22 cellular contexts compared by ENCODE assay signal in genomic region chr1:162020145-162020544, GRCh38. TPM values are rescaled to one million over a fixed set of nuclear protein-coding genes. Genes with fewer than 3 reads are reported as not detected.
A peak's percentile ranks its signal among the peaks of the same experiment; 100 is the strongest.
DNase-seq lines count a peak whose midpoint lies in the region; ATAC-seq, FAIRE-seq and TF ChIP-seq lines count a peak whose summit lies in the region.
"Had no signal": no experiment of that assay in that cellular context is flagged by ENCODE, and none has a peak within 500 bp of the region (broad histone marks: within the 10 kb centered on the region; RNA-seq: fewer than 3 reads in every experiment).

No MANE protein-coding gene starts in this region.

- no peak overlapping the region for H3K56ac ChIP-seq in H9 (ENCODE audit: insufficient read length, low read depth, low read length)

- TF ChIP-seq POLR2A in K562 (conservative IDR thresholded peaks at IDR 0.05) = no peak

- H3K9me3 ChIP-seq in SK-N-SH (no peaks in the 10 kb centered on the region), K562 (replicated peaks; ENCODE audit: control insufficient read depth, insufficient read depth, low read depth, low read length) (no peaks in the 10 kb centered on the region), tibial artery (no peaks in the 10 kb centered on the region), H9 (ENCODE audit: control insufficient read depth, low read depth, low read length) (no peaks in the 10 kb centered on the region), lower lobe of right lung (no peaks in the 10 kb centered on the region)

- H3K4me1 ChIP-seq in SK-N-SH (ENCODE audit: control insufficient read depth in 1 of 2, insufficient read depth in 2 of 2, low read depth in 1 of 2, low read length in 1 of 2) (peaks cover 25 to 32% of the 10 kb centered on the region in 2 experiments), K562 (replicated peaks in 1 of 2; ENCODE audit: control insufficient read depth in 2 of 2, insufficient read depth in 2 of 2, low read length in 2 of 2) (peaks cover 4 to 11% of the 10 kb centered on the region in 2 experiments; a peak in 4 of 5 replicates), tibial artery (peaks cover 12 to 68% (median 40%) of the 10 kb centered on the region in 4 donors), H9 (ENCODE audit: insufficient read depth, low read length) (no peaks in the 10 kb centered on the region; the same call in 1 of the 2 replicates), lower lobe of right lung (peaks cover 39% of the 10 kb centered on the region)

- H3K36me3 ChIP-seq in SK-N-SH (replicated peaks in 1 of 2; ENCODE audit: control insufficient read depth in 1 of 2, insufficient read depth in 2 of 2, low read length in 1 of 2) (peaks cover 0 to 8% of the 10 kb centered on the region in 2 experiments), K562 (ENCODE audit: control insufficient read depth, insufficient read depth, low read length) (no peaks in the 10 kb centered on the region), tibial artery (peaks cover 11 to 22% (median 14%) of the 10 kb centered on the region in 3 donors), lower lobe of right lung (no peaks in the 10 kb centered on the region)

- no peak overlapping the region for H3K14ac ChIP-seq in H9 (ENCODE audit: insufficient read depth, low read length)

- WGBS in SK-N-SH (ENCODE audit: low lambda C conversion rate) = 72% methylated on average over 2 of the region's 2 CpGs
- WGBS in K562 (ENCODE audit: insufficient coverage, low coverage, missing lambda C conversion rate) = 0% methylated on average over 2 of the region's 2 CpGs
- WGBS in H9 (ENCODE audit: extremely low coverage, insufficient read length, low lambda C conversion rate) = no CpG with 5 or more reads among the region's 2 CpGs

- H3K9ac ChIP-seq in SK-N-SH (no peak overlapping the region), K562 (ENCODE audit: insufficient read depth in 1 of 2, low read depth in 2 of 2, low read length in 2 of 2) (no peak overlapping the region), H9 (ENCODE audit: extremely low read depth, insufficient read length, low read length) (no peak overlapping the region)

- H3K79me2 ChIP-seq in SK-N-SH (ENCODE audit: insufficient read depth) (no peaks in the 10 kb centered on the region), K562 (ENCODE audit: control insufficient read depth, insufficient read depth, low read length) (no peaks in the 10 kb centered on the region), H9 (ENCODE audit: insufficient read depth, low read length) (no peaks in the 10 kb centered on the region)

- H4K5ac ChIP-seq in H9 (ENCODE audit: insufficient read length, low read depth, low read length) = no peak overlapping the region

- H3K4me3 ChIP-seq in SK-N-SH (ENCODE audit: low read depth in 2 of 2, low read length in 1 of 2) (no peak overlapping the region; a peak in 1 of 4 replicates), K562 (no peak overlapping the region), tibial artery (peak overlapping the region in 1 of 2 donors; percentile 70), lower lobe of right lung (no peak overlapping the region)

- H2BK15ac ChIP-seq in H9 (ENCODE audit: low read depth, low read length) = no peak overlapping the region

- no peak for FAIRE-seq in K562 (lab: Jason Lieb, UNC)

- no peak overlapping the region for H3T11ph ChIP-seq in H9 (ENCODE audit: low read length)

- H2BK120ac ChIP-seq in H9 (ENCODE audit: low read depth, low read length, poor library complexity, severe bottlenecking) = no peak overlapping the region

- DNase-seq in SK-N-SH (no peak), K562 (ENCODE audit: extremely low read depth in 1 of 4, low spot score in 3 of 4) (no peak), glutamatergic neuron (no peak), tibial artery (no peak), H9 (no peak), lower lobe of right lung (no peak), epidermal melanocyte (ENCODE audit: insufficient read length, low spot score) (no peak)
- DNase-seq: activated B cell treated with CpG ODN at 0.5 μM for 24 hours; activated CD4-positive, alpha-beta memory T cell treated with anti-CD3 and anti-CD28 coated beads for 36 hours; activated naive CD8-positive, alpha-beta T cell treated with anti-CD3 and anti-CD28 coated beads, Interleukin-2, amount 50 U/mL, for 24 hours; CD8-positive, alpha-beta T cell; DND-41; dorsolateral prefrontal cortex; NCI-H1417 treated with DMSO at 0.1 percent for 48 hours; NCI-H510A treated with DMSO at 0.1 percent for 48 hours; nucleus accumbens; stimulated activated CD4-positive, alpha-beta T cell treated with anti-CD3 and anti-CD28 coated beads, Interleukin-4, amount 100 ng/mL, for 4 hours; stimulated activated naive CD8-positive, alpha-beta T cell treated with anti-CD3 and anti-CD28 coated beads, Interleukin-15, Interleukin-2, amounts not matched to agents 100 U/mL and 50 U/mL, for 24 hours; T-helper 9 cell had no signal

- H3K27ac ChIP-seq in SK-N-SH (ENCODE audit: low read depth in 2 of 2, low read length in 1 of 2) (no peak overlapping the region; a peak in 1 of 4 replicates), K562 (ENCODE audit: extremely low read depth, low read depth, low read length) (no peak overlapping the region), tibial artery (peak overlapping the region; percentile 82), H9 (ENCODE audit: insufficient read length, low read depth, low read length) (no peak overlapping the region), lower lobe of right lung (no peak overlapping the region)
- H3K27ac ChIP-seq: 22Rv1 had no signal

- H3K9me2 ChIP-seq in SK-N-SH = no peaks in the 10 kb centered on the region

- peaks cover 14% of the 10 kb centered on the region for H3F3A ChIP-seq in SK-N-SH (replicated peaks; ENCODE audit: insufficient read depth)

- H2BK20ac ChIP-seq in H9 (ENCODE audit: low read depth, low read length, poor library complexity, severe bottlenecking) = no peak overlapping the region

- H3K27me3 Mint-ChIP-seq in glutamatergic neuron (ENCODE audit: unreplicated experiment) (peaks cover 9% of the 10 kb centered on the region), H9 (ENCODE audit: low read depth) (peaks cover 40% of the 10 kb centered on the region)

- intact Hi-C loops in K562 (cut with micrococcal nuclease) = no loop called here
- intact Hi-C loops in tibial artery (cut with DNase I; ENCODE audit: low total_unique reads) = no loop called here
- intact Hi-C loops in lower lobe of right lung (cut with DNase I) = no loop called here

- H3K4ac ChIP-seq in H9 (ENCODE audit: low read depth, low read length) = no peak overlapping the region

- no peaks in the 10 kb centered on the region for H3K79me1 ChIP-seq in H9 (ENCODE audit: insufficient read depth, low read depth, low read length, poor library complexity, severe bottlenecking)

- H3K27ac Mint-ChIP-seq in glutamatergic neuron (ENCODE audit: unreplicated experiment) = no peak overlapping the region
- no peak overlapping the region for H3K27ac Mint-ChIP-seq in H9
- H3K27ac Mint-ChIP-seq: activated B cell treated with CpG ODN at 0.5 μM for 24 hours; activated CD4-positive, alpha-beta memory T cell treated with anti-CD3 and anti-CD28 coated beads for 36 hours; activated naive CD8-positive, alpha-beta T cell treated with anti-CD3 and anti-CD28 coated beads, Interleukin-2, amount 50 U/mL, for 24 hours; CD8-positive, alpha-beta T cell; type B pancreatic cell had no signal

- peak overlapping the region; percentile 91; the same call in 1 of the 2 replicates for H3K4me2 ChIP-seq in SK-N-SH
- no peak overlapping the region for H3K4me2 ChIP-seq in K562 (ENCODE audit: insufficient read depth, low read length)
- H3K4me2 ChIP-seq in H9 (ENCODE audit: insufficient read depth, insufficient read length, low read length) = no peak overlapping the region

- H2BK12ac ChIP-seq in H9 (ENCODE audit: insufficient read length, low read depth, low read length) = no peak overlapping the region

- H4K8ac ChIP-seq in H9 (replicated peaks; ENCODE audit: insufficient read length, low read depth, low read length) = no peak overlapping the region

- no peaks in the 10 kb centered on the region for H3K27me3 ChIP-seq in SK-N-SH (ENCODE audit: insufficient read depth)
- H3K27me3 ChIP-seq in K562 (ENCODE audit: control insufficient read depth in 2 of 2, insufficient read depth in 2 of 2, low read length in 2 of 2) = peaks cover 37 to 66% of the 10 kb centered on the region in 2 experiments; a peak in 4 of 5 replicates
- no peaks in the 10 kb centered on the region for H3K27me3 ChIP-seq in tibial artery
- peaks cover 9% of the 10 kb centered on the region; the same call in 1 of the 2 replicates for H3K27me3 ChIP-seq in H9 (ENCODE audit: insufficient read depth, low read length)
- H3K27me3 ChIP-seq in lower lobe of right lung (ENCODE audit: low read depth) = peaks cover 20% of the 10 kb centered on the region

- no peak overlapping the region for H4K91ac ChIP-seq in H9 (ENCODE audit: insufficient read length, low read depth, low read length)

- H2BK5ac ChIP-seq in H9 (ENCODE audit: insufficient read length, low read length) = no peak overlapping the region

- in situ Hi-C loops in K562 (cut with MboI) = loop anchor here (25.0 kb wide), 1 partner anchor 558 kb away; no protein-coding TSS in a partner anchor

- ATAC-seq in SK-N-SH treated with all-trans-retinoic acid at 6 μM for 48 hours (no peak), K562 (no peak), lower lobe of right lung (no peak)
- ATAC-seq: activated naive CD8-positive, alpha-beta T cell treated with anti-CD3 and anti-CD28 coated beads, Interleukin-2, amount 50 U/mL, for 24 hours; CD8-positive, alpha-beta T cell; stimulated activated naive CD8-positive, alpha-beta T cell treated with anti-CD3 and anti-CD28 coated beads, Interleukin-15, Interleukin-2, amounts not matched to agents 100 U/mL and 50 U/mL, for 24 hours had no signal

- no TSS peak for BruUV-seq in K562 (replicated peaks; lab: Mats Ljungman, UMichigan)

- no peaks in the 10 kb centered on the region for H3K9me1 ChIP-seq in K562 (ENCODE audit: control insufficient read depth, insufficient read depth, low read length)

- POLR2A ChIA-PET in SK-N-SH (lab: Yijun Ruan, JAX) = no interaction called here
- POLR2A ChIA-PET in K562 (lab: Yijun Ruan, JAX) = interaction anchor here (0.7 to 1.7 kb wide), 3 partner anchors 9 to 56 kb away, joined by 3 to 5 read pairs (median 3); no protein-coding TSS in a partner anchor

- H2AFZ ChIP-seq in SK-N-SH (ENCODE audit: low read depth) (no peak overlapping the region), K562 (ENCODE audit: low read depth, low read length) (no peak overlapping the region), H9 (ENCODE audit: low read length) (no peak overlapping the region)

- H3K4me1 Mint-ChIP-seq in glutamatergic neuron (ENCODE audit: low read depth, unreplicated experiment) (peaks cover 30% of the 10 kb centered on the region), H9 (peaks cover 24 to 29% of the 10 kb centered on the region in 2 experiments)

- no peak overlapping the region for H3K18ac ChIP-seq in H9 (ENCODE audit: insufficient read length, low read depth, low read length)

- no peak overlapping the region for H2AK5ac ChIP-seq in H9 (ENCODE audit: insufficient read length, low read length)

- no peaks in the 10 kb centered on the region for H4K20me1 ChIP-seq in SK-N-SH (ENCODE audit: insufficient read depth)
- H4K20me1 ChIP-seq in K562 (replicated peaks; ENCODE audit: control insufficient read depth, insufficient read depth, low read length) = no peaks in the 10 kb centered on the region; the same call in 1 of the 2 replicates
- no peaks in the 10 kb centered on the region for H4K20me1 ChIP-seq in H9 (ENCODE audit: control insufficient read depth, insufficient read depth, insufficient read length)

- H3K23me2 ChIP-seq in H9 (ENCODE audit: insufficient read length, low read depth, low read length, poor library complexity, severe bottlenecking) = peaks cover 12% of the 10 kb centered on the region

- H3K36me3 Mint-ChIP-seq in glutamatergic neuron (ENCODE audit: unreplicated experiment) (peaks cover 30% of the 10 kb centered on the region), H9 (ENCODE audit: insufficient read depth in 1 of 3, low read depth in 3 of 3) (no peaks in the 10 kb centered on the region; a peak in 1 of 7 replicates)
- H3K36me3 Mint-ChIP-seq: activated CD4-positive, alpha-beta memory T cell treated with anti-CD3 and anti-CD28 coated beads for 36 hours had no signal

- no peak for TF ChIP-seq RAD21 in SK-N-SH (IDR thresholded peaks at IDR 0.05; ENCODE audit: low read length)
- no peak for TF ChIP-seq RAD21 in K562 (CRISPR knock-in tag; conservative IDR thresholded peaks at IDR 0.05 in 1 of 2, IDR thresholded peaks at IDR 0.05 in 1 of 2)

- TF ChIP-seq EP300 in SK-N-SH (IDR thresholded peaks at IDR 0.05; ENCODE audit: borderline replicate concordance in 1 of 2, low read depth in 1 of 2, low read length in 1 of 2) = no peak
- TF ChIP-seq EP300 in K562 (IDR thresholded peaks at IDR 0.05; ENCODE audit: low read length) = no peak

- no peak overlapping the region for H3K23ac ChIP-seq in H9 (ENCODE audit: insufficient read length, low read depth, low read length)

- H3K9me3 Mint-ChIP-seq in glutamatergic neuron (ENCODE audit: unreplicated experiment) (peaks cover 17% of the 10 kb centered on the region), H9 (no peaks in the 10 kb centered on the region)
- H3K9me3 Mint-ChIP-seq: activated CD4-positive, alpha-beta memory T cell treated with anti-CD3 and anti-CD28 coated beads for 36 hours; activated naive CD8-positive, alpha-beta T cell treated with anti-CD3 and anti-CD28 coated beads, Interleukin-2, amount 50 U/mL, for 24 hours; CD8-positive, alpha-beta T cell; type B pancreatic cell had no signal

- H3K4me3 Mint-ChIP-seq in glutamatergic neuron (ENCODE audit: unreplicated experiment) (peak overlapping the region; percentile 97), H9 (no peak overlapping the region)
- H3K4me3 Mint-ChIP-seq: activated B cell treated with CpG ODN at 0.5 μM for 24 hours; activated CD4-positive, alpha-beta memory T cell treated with anti-CD3 and anti-CD28 coated beads for 36 hours; activated naive CD8-positive, alpha-beta T cell treated with anti-CD3 and anti-CD28 coated beads, Interleukin-2, amount 50 U/mL, for 24 hours; CD8-positive, alpha-beta T cell had no signal

- CTCF ChIA-PET in SK-N-SH (lab: Yijun Ruan, JAX) (interaction anchor here (1.3 kb wide), 1 partner anchor 17 kb away, joined by 5 read pairs; no protein-coding TSS in a partner anchor), K562 (lab: Yijun Ruan, JAX; ENCODE audit: low intra/inter-chr PET ratio) (no interaction called here)

- TF ChIP-seq CTCF in SK-N-SH (IDR thresholded peaks at IDR 0.05) = no peak
- no peak for TF ChIP-seq CTCF in K562 (IDR thresholded peaks at IDR 0.05 in 2 of 3, conservative IDR thresholded peaks at IDR 0.05 in 1 of 3; ENCODE audit: insufficient read depth in 2 of 3, low read depth in 1 of 3, low read length in 3 of 3)
- TF ChIP-seq CTCF in glutamatergic neuron (IDR thresholded peaks at IDR 0.05; ENCODE audit: partially characterized antibody, unreplicated experiment) = no peak
- no peak for TF ChIP-seq CTCF in tibial artery (IDR thresholded peaks at IDR 0.05)
- no peak for TF ChIP-seq CTCF in H9 (conservative IDR thresholded peaks at IDR 0.05)
- TF ChIP-seq CTCF in lower lobe of right lung (IDR thresholded peaks at IDR 0.05) = no peak

RNA-seq across cellular contexts. Expression of gene OLFML2B, which starts 3.5 kb away (rescaled TPM):
- polyA plus RNA-seq in SK-N-SH (2012; rRNA removed) (5.7 and 7.3 TPM in 2 replicates), K562 (2011; rRNA removed) (not detected in 2 replicates), K562 (2014; fragmentation: Illumina TruSeq; extraction: Trizol) (not detected in 2 replicates), K562 (2014; fragmentation: Nextera tagmentation; extraction: Ambion mirVana) (not detected), K562 (2014; rRNA removed) (not detected in 2 replicates)
- polyA plus RNA-seq in SK-N-SH (2012; cell fraction: cytosol; rRNA removed) = 5.9 and 6.8 TPM in 2 replicates
- 8.2 and 8.9 TPM in 2 replicates for polyA plus RNA-seq in SK-N-SH (2012; cell fraction: nucleus; rRNA removed)
- not detected in 2 replicates for total RNA-seq in K562 (2011; cell fraction: chromatin; rRNA removed; ENCODE audit: low replicate concordance)
- not detected in 2 replicates for total RNA-seq in K562 (2011; cell fraction: nucleolus; rRNA removed)
- not detected in 2 replicates for total RNA-seq in K562 (2011; cell fraction: nucleoplasm; rRNA removed)
- total RNA-seq in K562 (2014; rRNA removed) (not detected in 2 replicates), K562 (2014; rRNA removed; fragmentation: Illumina TruSeq; extraction: Trizol) (not detected in 2 replicates), K562 (2015; rRNA removed; fragmentation: Illumina TruSeq; extraction: Trizol) (not detected in 2 replicates), K562 (2021) (not detected in 2 replicates), glutamatergic neuron (ENCODE audit: unreplicated experiment) (56.5 TPM), H9 (2021) (1.3 and 1.4 TPM in 2 replicates), lower lobe of right lung (19.1 TPM)
- polyA plus RNA-seq in K562 (2011; cell fraction: cytosol; rRNA removed) = not detected in 2 replicates
- not detected in 2 replicates for polyA plus RNA-seq in K562 (2011; cell fraction: nucleus; rRNA removed)
- polyA plus RNA-seq in K562 (2012) = not detected in 2 replicates
- polyA minus RNA-seq in K562 (2011; rRNA and poly(A)+ RNA removed) = not detected in 2 replicates
- polyA minus RNA-seq in K562 (2011; cell fraction: cytosol; rRNA and poly(A)+ RNA removed) = not detected in 2 replicates
- polyA minus RNA-seq in K562 (2011; cell fraction: nucleus; rRNA and poly(A)+ RNA removed) = not detected in 2 replicates
- total RNA-seq: activated B cell treated with CpG ODN at 0.5 μM for 24 hours; activated CD4-positive, alpha-beta memory T cell treated with anti-CD3 and anti-CD28 coated beads for 36 hours; CD8-positive, alpha-beta T cell had no signal

RNA-seq across cellular contexts. Expression of gene NOS1AP, which starts 49.3 kb away (rescaled TPM):
- polyA plus RNA-seq in SK-N-SH (2012; rRNA removed) (0.03 TPM in 2 replicates), K562 (2011; rRNA removed) (0.22 and 0.45 TPM in 2 replicates), K562 (2014; fragmentation: Illumina TruSeq; extraction: Trizol) (0.27 and 0.46 TPM in 2 replicates), K562 (2014; fragmentation: Nextera tagmentation; extraction: Ambion mirVana) (under 1 TPM; 0.07 to 0.10 TPM), K562 (2014; rRNA removed) (1.5 TPM in 2 replicates)
- polyA plus RNA-seq in SK-N-SH (2012; cell fraction: cytosol; rRNA removed) = 0.01 and 0.04 TPM in 2 replicates
- polyA plus RNA-seq in SK-N-SH (2012; cell fraction: nucleus; rRNA removed) = 0.10 and 0.21 TPM in 2 replicates
- total RNA-seq in K562 (2011; cell fraction: chromatin; rRNA removed; ENCODE audit: low replicate concordance) = 2.7 and 3.0 TPM in 2 replicates
- total RNA-seq in K562 (2011; cell fraction: nucleolus; rRNA removed) = 1.7 and 2.5 TPM in 2 replicates
- 2.3 and 2.8 TPM in 2 replicates for total RNA-seq in K562 (2011; cell fraction: nucleoplasm; rRNA removed)
- total RNA-seq in K562 (2014; rRNA removed) (0.41 and 0.45 TPM in 2 replicates), K562 (2014; rRNA removed; fragmentation: Illumina TruSeq; extraction: Trizol) (0.13 and 0.15 TPM in 2 replicates), K562 (2015; rRNA removed; fragmentation: Illumina TruSeq; extraction: Trizol) (0.15 and 0.18 TPM in 2 replicates), K562 (2021) (0.54 and 0.95 TPM in 2 replicates), glutamatergic neuron (ENCODE audit: unreplicated experiment) (12.7 TPM), H9 (2021) (8.1 and 8.4 TPM in 2 replicates), lower lobe of right lung (3.6 TPM)
- 0.38 and 0.64 TPM in 2 replicates for polyA plus RNA-seq in K562 (2011; cell fraction: cytosol; rRNA removed)
- 1.5 and 1.9 TPM in 2 replicates for polyA plus RNA-seq in K562 (2011; cell fraction: nucleus; rRNA removed)
- 0.35 and 1.0 TPM in 2 replicates for polyA plus RNA-seq in K562 (2012)
- 0.91 and 1.1 TPM in 2 replicates for polyA minus RNA-seq in K562 (2011; rRNA and poly(A)+ RNA removed)
- 0.48 and 1.4 TPM in 2 replicates for polyA minus RNA-seq in K562 (2011; cell fraction: cytosol; rRNA and poly(A)+ RNA removed)
- polyA minus RNA-seq in K562 (2011; cell fraction: nucleus; rRNA and poly(A)+ RNA removed) = 1.6 and 2.9 TPM in 2 replicates
- total RNA-seq: activated B cell treated with CpG ODN at 0.5 μM for 24 hours; CD8-positive, alpha-beta T cell had no signal

Comparison
In these comparisons a context has a peak if more than half of its experiments do, and no peak if none do; other contexts are left out.
1. H3K27ac ChIP-seq: peak in tibial artery (2 of 2); none in SK-N-SH (0 of 2), K562 (single experiment), H9 (single experiment) and lower lobe of right lung (single experiment).